Comparison of ENCODE assay signal across 7 cellular contexts in the genomic region with DNA sequence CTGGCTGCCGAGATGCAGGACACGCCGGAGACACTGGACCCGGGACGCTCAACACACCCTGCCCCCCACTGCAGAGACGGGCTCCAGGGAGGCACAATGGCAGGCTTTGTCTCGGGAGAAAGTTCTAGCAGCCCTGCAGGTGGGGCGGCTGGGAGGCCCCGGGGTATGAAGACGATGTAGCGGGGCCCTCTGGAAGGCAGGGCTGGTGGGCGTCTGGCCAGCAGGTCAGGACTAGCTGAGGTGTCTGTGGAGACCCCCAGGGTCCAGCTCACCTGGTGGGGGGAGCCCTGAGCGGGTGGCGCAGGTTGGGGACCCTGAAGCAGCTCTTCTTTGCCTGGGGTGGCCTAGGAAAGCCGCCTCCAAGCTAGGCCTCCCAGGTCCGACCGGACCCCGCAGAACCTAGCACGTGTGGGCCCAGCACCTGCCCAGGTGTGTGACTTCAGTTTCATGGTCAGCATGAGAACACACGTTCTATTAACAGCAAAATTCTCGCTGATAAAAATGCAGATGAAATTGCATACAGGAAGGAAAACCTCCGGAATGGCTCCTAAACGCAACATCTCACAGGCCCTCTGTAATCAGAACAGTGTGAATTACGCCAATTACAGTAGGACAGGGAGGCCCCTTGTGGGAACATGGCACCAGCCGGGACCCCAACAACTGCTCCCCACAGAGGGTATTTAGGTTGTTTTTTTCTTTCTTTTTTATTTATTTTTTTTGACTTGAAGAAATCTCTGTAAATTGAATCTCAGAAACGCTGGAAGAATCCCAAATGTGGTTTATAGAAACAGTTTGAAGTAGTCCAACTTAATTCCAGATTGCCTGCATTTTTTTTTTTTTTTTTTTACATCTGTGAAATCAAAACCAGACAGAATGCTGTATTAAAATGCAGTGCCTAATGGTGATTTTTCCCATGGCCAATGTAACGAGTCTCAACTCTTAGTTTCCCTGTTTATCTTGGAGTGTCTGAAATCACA.
DNase-seq lines count a peak whose midpoint lies in the region; FAIRE-seq and TF ChIP-seq lines count a peak whose summit lies in the region.
"Not testable (repeated sequence)": the region's sequence is repeated elsewhere in the genome, so short reads cannot be mapped to it uniquely, and the experiment has no call there.

No MANE protein-coding gene starts in this region.

- peak overlapping the region; percentile 60 for H3K27ac ChIP-seq in SJSA1
- H3K27ac ChIP-seq in endothelial cell of umbilical vein (ENCODE audit: insufficient read depth, low read depth, low read length): not testable (repeated sequence)

- not testable (repeated sequence) for TF ChIP-seq CTCF in astrocyte of the spinal cord (IDR thresholded peaks at IDR 0.05; ENCODE audit: low read depth, low read length); endothelial cell of umbilical vein (IDR thresholded peaks at IDR 0.05; ENCODE audit: extremely low read depth in 1 of 2, insufficient read depth in 1 of 2, low read depth in 1 of 2, low read length in 2 of 2)

- CTCF ChIA-PET in endothelial cell of umbilical vein (lab: Charles Lee): not testable (repeated sequence)

- not testable (repeated sequence) for H3K27me3 ChIP-seq in SJSA1 (replicated peaks); endothelial cell of umbilical vein (ENCODE audit: control insufficient read depth in 2 of 2, insufficient read depth in 2 of 2, low read length in 2 of 2)

- not testable (repeated sequence) for H3K9me3 ChIP-seq in SJSA1 (replicated peaks); endothelial cell of umbilical vein (replicated peaks; ENCODE audit: control insufficient read depth, insufficient read depth, low read length)

- not testable (repeated sequence) for H4K20me1 ChIP-seq in endothelial cell of umbilical vein (replicated peaks; ENCODE audit: control insufficient read depth, extremely low read depth, insufficient read depth, low read length)

- not testable (repeated sequence) for H2AFZ ChIP-seq in endothelial cell of umbilical vein (ENCODE audit: low read depth, low read length)

- dilution Hi-C loops in endothelial cell of umbilical vein (cut with MboI; ENCODE audit: extremely low pct_ligation_motif_present, low sequenced_read_pairs): not testable (repeated sequence)

- peaks cover 14% of the 10 kb centered on the region for H3K4me1 ChIP-seq in SJSA1 (replicated peaks)
- H3K4me1 ChIP-seq in endothelial cell of umbilical vein (ENCODE audit: control insufficient read depth, extremely low read depth, insufficient read depth, low read length): not testable (repeated sequence)

- not testable (repeated sequence) for H3K36me3 ChIP-seq in SJSA1; endothelial cell of umbilical vein (ENCODE audit: control insufficient read depth in 2 of 2, extremely low read depth in 1 of 2, insufficient read depth in 2 of 2, low read length in 2 of 2)

- H3K9ac ChIP-seq in endothelial cell of umbilical vein (replicated peaks; ENCODE audit: extremely low read depth, insufficient read depth, low read length): not testable (repeated sequence)

- H3K4me2 ChIP-seq in endothelial cell of umbilical vein (ENCODE audit: insufficient read depth, low read length): not testable (repeated sequence)

- POLR2A ChIA-PET in endothelial cell of umbilical vein (lab: Charles Lee): not testable (repeated sequence)

- not testable (repeated sequence) for H3K79me2 ChIP-seq in endothelial cell of umbilical vein (ENCODE audit: control insufficient read depth, insufficient read depth, low read length)

- H3K4me3 ChIP-seq in SJSA1; astrocyte of the spinal cord (ENCODE audit: low read depth, low read length); endothelial cell of umbilical vein (replicated peaks in 1 of 3; ENCODE audit: insufficient read depth in 1 of 3, low read depth in 1 of 3, low read length in 3 of 3): not testable (repeated sequence)

- in situ Hi-C loops in astrocyte of the spinal cord (cut with HindIII; ENCODE audit: low sequenced_read_pairs): not testable (repeated sequence)

- DNase-seq in GM04504 (ENCODE audit: low read depth) (peak; percentile 38), SJSA1 (ENCODE audit: low read depth in 1 of 2, low spot score in 2 of 2) (peak; percentile 32 to 38), astrocyte of the spinal cord (ENCODE audit: low read depth, low spot score) (peak; percentile 79), fibroblast of the conjunctiva (ENCODE audit: low read depth) (peak; percentile 44), iris pigment epithelial cell (ENCODE audit: low read depth) (peak; percentile 47), stromal cell of bone marrow (ENCODE audit: low read depth) (peak; percentile 42)
- not testable (repeated sequence) for DNase-seq in endothelial cell of umbilical vein (ENCODE audit: low read depth, low spot score)

- H3K9me1 ChIP-seq in endothelial cell of umbilical vein (replicated peaks; ENCODE audit: control insufficient read depth, extremely low read depth, insufficient read depth, low read length): not testable (repeated sequence)

- not testable (repeated sequence) for TF ChIP-seq POLR2A in endothelial cell of umbilical vein (IDR thresholded peaks at IDR 0.05; ENCODE audit: low read depth, low read length)

- intact Hi-C loops in endothelial cell of umbilical vein (cut with micrococcal nuclease): not testable (repeated sequence)

- BruUV-seq in endothelial cell of umbilical vein (replicated peaks; lab: Mats Ljungman, UMichigan): not testable (repeated sequence)

- FAIRE-seq in endothelial cell of umbilical vein (lab: Jason Lieb, UNC): peak; percentile 74
